In genomic region chr11:72519882-72520281, GRCh38 we compare ENCODE assay signal across 1 cellular context.
TF ChIP-seq lines count a peak whose summit lies in the region.

No MANE protein-coding gene starts in this region.

TF ChIP-seq in K562, 482 proteins besides CTCF, POLR2A, EP300 and RAD21:
- TF ChIP-seq KDM1A (IDR thresholded peaks at IDR 0.05) (peak; percentile 22 to 37; a peak in 2 of 4 replicates), EGR1 (conservative IDR thresholded peaks at IDR 0.05) (peak; percentile 28)
TF ChIP-seq in K562: peak in this region for 2; not testable (repeated sequence) for 480.
